Comparison of ENCODE assay signal across 8 cellular contexts in the genomic region with DNA sequence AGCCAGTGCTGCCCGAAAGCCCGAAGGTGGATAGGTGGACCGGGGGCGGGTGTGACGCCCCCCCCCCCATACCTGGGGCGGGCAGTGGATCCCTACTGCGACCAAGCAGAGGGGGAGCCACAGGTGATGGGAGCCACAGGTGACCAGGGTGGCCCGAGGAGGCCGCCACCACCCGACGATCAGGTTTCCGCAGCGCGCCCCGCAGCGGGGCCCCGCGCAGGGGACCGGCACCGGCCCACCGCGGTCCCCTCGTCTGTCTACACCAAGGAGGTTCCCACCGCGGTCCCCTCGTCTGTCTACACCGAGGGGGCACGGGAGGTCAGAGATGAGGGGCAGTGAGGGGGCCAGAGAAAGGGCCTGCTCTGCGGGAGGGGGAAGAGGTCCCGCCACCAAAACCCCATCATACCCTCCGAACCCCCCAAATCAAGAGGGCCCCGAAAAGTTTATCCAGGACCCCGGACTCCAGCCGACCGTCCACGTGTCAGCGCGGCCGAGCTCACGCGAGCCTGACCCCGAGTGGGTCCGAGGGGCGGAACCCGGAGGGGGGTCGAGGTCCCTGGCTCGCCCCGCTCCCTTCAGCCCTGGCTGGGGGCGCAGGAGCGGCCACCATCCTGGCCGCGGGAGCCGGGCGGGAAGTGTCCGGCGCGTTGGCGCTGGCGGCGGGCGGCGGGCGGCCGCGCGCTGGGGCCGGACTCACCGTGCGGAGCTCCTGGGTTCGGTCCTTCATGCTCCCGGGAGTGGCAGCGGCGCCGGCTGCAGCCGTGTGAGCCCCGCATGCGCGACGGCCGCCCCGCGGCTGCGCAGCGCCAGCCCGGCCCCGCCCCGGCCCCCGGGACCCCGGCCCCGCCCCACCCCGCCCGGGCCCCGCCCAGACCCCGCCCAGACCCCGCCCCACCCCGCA. TPM values are rescaled to one million over a fixed set of nuclear protein-coding genes. Genes with fewer than 3 reads are reported as not detected.
A peak's percentile ranks its signal among the peaks of the same experiment; 100 is the strongest.
DNase-seq lines count a peak whose midpoint lies in the region; ATAC-seq and TF ChIP-seq lines count a peak whose summit lies in the region.

Gene STX1A, minus strand, starts transcription at position 765 of the 901 bp plus-strand sequence. Its CDS starts 38 bp downstream, at position 727.

- H3K27ac Mint-ChIP-seq in Caco-2 (ENCODE audit: unreplicated experiment) (peak within 1 kb of the TSS; percentile 75), IgD-negative memory B cell (peak within 1 kb of the TSS in 2 of 3 donors; percentile 63 to 81)

- no peaks in the 10 kb centered on the region for H3K9me3 Mint-ChIP-seq in Caco-2 (ENCODE audit: unreplicated experiment)
- H3K9me3 Mint-ChIP-seq in IgD-negative memory B cell = peaks cover 0 to 2% (median 0%) of the 10 kb centered on the region in 3 donors

- CTCF ChIA-PET in Caco-2 (lab: Charles Lee) = interaction anchor here (0.5 to 1.6 kb wide), 6 partner anchors 10 to 137 kb away, joined by 3 to 7 read pairs (median 4); partner anchors contain the start of gene ABHD11

- H3K36me3 Mint-ChIP-seq in Caco-2 (ENCODE audit: insufficient read depth, unreplicated experiment) (peaks cover 23% of the 10 kb centered on the region), IgD-negative memory B cell (no peaks in the 10 kb centered on the region)

- H3K27me3 ChIP-seq in Caco-2 (replicated peaks; ENCODE audit: control insufficient read depth, insufficient read depth, low read length) = no peaks in the 10 kb centered on the region
- H3K27me3 ChIP-seq in right cardiac atrium (ENCODE audit: control insufficient read depth, insufficient read depth) = no peaks in the 10 kb centered on the region

- H3K9me3 ChIP-seq in Caco-2 (no peaks in the 10 kb centered on the region), right cardiac atrium (ENCODE audit: control insufficient read depth, low read length) (no peaks in the 10 kb centered on the region)

- peaks cover 16% of the 10 kb centered on the region for H3K4me1 Mint-ChIP-seq in Caco-2 (ENCODE audit: low read depth, unreplicated experiment)
- peaks cover 8 to 12% (median 8%) of the 10 kb centered on the region in 3 donors for H3K4me1 Mint-ChIP-seq in IgD-negative memory B cell

- POLR2A ChIA-PET in Caco-2 (lab: Charles Lee) = interaction anchor here (0.5 to 1.3 kb wide), 5 partner anchors 8 to 124 kb away, joined by 3 to 6 read pairs (median 4); partner anchors contain the start of gene ABHD11

- intact Hi-C loops in Caco-2 (cut with micrococcal nuclease; ENCODE audit: unreplicated experiment) (loop anchor here (5.0 kb wide), 1 partner anchor 97 kb away; the partner anchor contains the start of gene MLXIPL), right cardiac atrium (cut with DNase I) (no loop called here)

- H3K4me1 ChIP-seq in Caco-2 (peaks cover 38% of the 10 kb centered on the region), right cardiac atrium (ENCODE audit: control insufficient read depth, insufficient read depth, low read length) (no peaks in the 10 kb centered on the region)

- peak within 1 kb of the TSS; percentile 89 for H3K4me3 ChIP-seq in Caco-2 (ENCODE audit: low read depth, low read length)
- H3K4me3 ChIP-seq in right cardiac atrium (ENCODE audit: low read length) = peak within 1 kb of the TSS; percentile 83

- H3K36me3 ChIP-seq in Caco-2 (ENCODE audit: control insufficient read depth, insufficient read depth, low read length) = no peaks in the 10 kb centered on the region; the same call in 1 of the 2 replicates

- peak; percentile 63 for ATAC-seq in GM21381 (IDR thresholded peaks at IDR 0.05; ENCODE audit: unreplicated experiment)
- peak; percentile 78 to 86 for ATAC-seq in right cardiac atrium

- TSS peak; percentile 44 for BruUV-seq in Caco-2 (replicated peaks; lab: Mats Ljungman, UMichigan)

- 1% methylated on average over 96 of the region's 96 CpGs for WGBS in right cardiac atrium

- DNase-seq in Caco-2 (peak; percentile 79 to 86), T-helper 1 cell (peak; percentile 51 to 76 (median 60)), right cardiac atrium (peak; percentile 77 to 91 (median 89)), renal cortical epithelial cell (ENCODE audit: low read depth) (no peak), foreskin melanocyte (no peak)

- H3K27ac ChIP-seq in angular gyrus (ENCODE audit: low read depth, low read length) (peak within 1 kb of the TSS; percentile 8), right cardiac atrium (ENCODE audit: low read length) (no peak within 1 kb of the TSS)

- peak within 1 kb of the TSS; percentile 73 for H3K4me3 Mint-ChIP-seq in Caco-2 (ENCODE audit: unreplicated experiment)
- peak within 1 kb of the TSS; percentile 78 to 92 (median 85) for H3K4me3 Mint-ChIP-seq in IgD-negative memory B cell

- no peak for TF ChIP-seq CTCF in Caco-2 (IDR thresholded peaks at IDR 0.05; ENCODE audit: insufficient read depth in 1 of 2, low read depth in 1 of 2, low read length in 1 of 2, severe bottlenecking in 1 of 2, unreplicated experiment in 1 of 2)

- H3K27me3 Mint-ChIP-seq in Caco-2 (ENCODE audit: insufficient read depth, unreplicated experiment) = no peaks in the 10 kb centered on the region
- H3K27me3 Mint-ChIP-seq in IgD-negative memory B cell = peaks cover 26% of the 10 kb centered on the region

RNA-seq across cellular contexts. Expression of gene STX1A, which starts in this region (rescaled TPM):
- total RNA-seq in Caco-2 (2022) (26.4 and 28.6 TPM in 2 replicates), right cardiac atrium (1 to 10 TPM; 1.7 to 3.1 (median 2.3) TPM), renal cortical epithelial cell (12.9 and 13.9 TPM in 2 replicates)
- polyA plus RNA-seq in IgD-negative memory B cell (1.6 TPM), right cardiac atrium (1.8 TPM)

Comparison
In these comparisons a context has a peak if more than half of its experiments do, and no peak if none do; other contexts are left out.
1. DNase-seq: peak in Caco-2 (2 of 2), T-helper 1 cell (5 of 5) and right cardiac atrium (3 of 3); none in renal cortical epithelial cell (single experiment) and foreskin melanocyte (single experiment).